18 cellular contexts compared by ENCODE assay signal in the genomic region with DNA sequence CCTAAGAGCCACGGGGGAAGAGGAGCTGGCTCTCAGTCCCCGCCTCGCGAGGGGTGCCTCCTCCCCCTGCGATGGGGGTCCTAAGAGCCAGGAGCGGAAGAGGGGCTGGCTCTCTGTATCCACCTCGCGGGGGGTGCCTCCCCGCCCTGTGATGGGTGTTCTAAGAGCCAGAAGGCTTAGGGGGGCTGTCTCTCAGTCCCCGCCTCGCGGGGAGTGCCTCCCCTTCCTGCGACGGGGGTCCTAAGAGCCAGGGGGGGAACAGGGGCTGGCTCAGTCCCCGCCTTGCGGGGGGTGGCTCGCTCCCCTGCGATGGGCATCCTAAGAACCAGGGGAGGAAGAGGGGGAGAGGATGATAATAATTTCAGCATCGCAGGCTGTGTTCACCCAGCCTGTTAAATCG. TPM values are rescaled to one million over a fixed set of nuclear protein-coding genes. Genes with fewer than 3 reads are reported as not detected.
"Had no signal": no experiment of that assay in that cellular context is flagged by ENCODE, and none has a peak within 500 bp of the region (broad histone marks: within the 10 kb centered on the region; RNA-seq: fewer than 3 reads in every experiment).

No MANE protein-coding gene starts in this region.

RNA-seq across cellular contexts. Expression of a gene that starts 21.9 kb away (rescaled TPM):
- total RNA-seq: hepatocyte, kidney, kidney epithelial cell, left colon, left lobe of liver, left lung, left ventricle myocardium inferior, left ventricle myocardium superior, lower leg skin, lung microvascular endothelial cell, mesenteric fat pad, mononuclear cell, mucosa of gallbladder, myocyte had no signal
- polyA plus RNA-seq: hepatocyte, immature natural killer cell, keratinocyte, liver, lung had no signal
